Comparison of ENCODE assay signal across 13 cellular contexts in genomic region chr4:3792813-3793212, GRCh38. TPM values are rescaled to one million over a fixed set of nuclear protein-coding genes. Genes with fewer than 3 reads are reported as not detected.
DNase-seq lines count a peak whose midpoint lies in the region; TF ChIP-seq lines count a peak whose summit lies in the region.
"Had no signal": no experiment of that assay in that cellular context is flagged by ENCODE, and none has a peak within 500 bp of the region (broad histone marks: within the 10 kb centered on the region; RNA-seq: fewer than 3 reads in every experiment).

No MANE protein-coding gene starts in this region.

- H3K9me3 Mint-ChIP-seq in HFFc6 (peaks cover 14% of the 10 kb centered on the region; the same call in 1 of the 2 replicates), nephron progenitor cell (peaks cover 31% of the 10 kb centered on the region)

- H3K4me3 Mint-ChIP-seq in HFFc6, result no peak overlapping the region
- H3K4me3 Mint-ChIP-seq in nephron progenitor cell, result no peak overlapping the region
- H3K4me3 Mint-ChIP-seq: T-helper 17 cell had no signal

- TF ChIP-seq CTCF in HFFc6 (IDR thresholded peaks at IDR 0.05) (peak; percentile 65), VCaP (conservative IDR thresholded peaks at IDR 0.05) (peak; percentile 72), nephron progenitor cell (IDR thresholded peaks at IDR 0.05) (peak; percentile 24)

- H3K4me1 Mint-ChIP-seq in HFFc6 (ENCODE audit: low read depth) (no peaks in the 10 kb centered on the region), nephron progenitor cell (peaks cover 13% of the 10 kb centered on the region)
- H3K4me1 Mint-ChIP-seq: T-helper 17 cell had no signal

- intact Hi-C loops in cardiac septum (cut with DNase I), result no loop called here

- H3K27ac Mint-ChIP-seq in HFFc6 (no peak overlapping the region), nephron progenitor cell (no peak overlapping the region)
- H3K27ac Mint-ChIP-seq: T-helper 17 cell had no signal

- H3K36me3 Mint-ChIP-seq in HFFc6 (ENCODE audit: low read depth) (0 out of 2 replicates have a peak, but pooled peaks cover 6% of the 10 kb centered on the region), nephron progenitor cell (ENCODE audit: low read depth) (no peaks in the 10 kb centered on the region)

- H3K27ac ChIP-seq in VCaP, result no peak overlapping the region
- H3K27ac ChIP-seq: Peyer's patch, tibial artery had no signal

- H3K27me3 Mint-ChIP-seq in HFFc6 (ENCODE audit: insufficient read depth), result peaks cover 21% of the 10 kb centered on the region
- H3K27me3 Mint-ChIP-seq in nephron progenitor cell (ENCODE audit: low read depth, poor library complexity), result peaks cover 29% of the 10 kb centered on the region

- DNase-seq in NCI-H1092 treated with DMSO at 0.1 percent for 48 hours (lab: John Stamatoyannopoulos, UW) (peak; percentile 17), NCI-H1092 (lab: John Stamatoyannopoulos, UW) (no peak), HFFc6 (no peak), nephron progenitor cell (peak; percentile 43), occipital lobe (lab: John Stamatoyannopoulos, UW) (no peak), cardiac septum (ENCODE audit: low spot score) (no peak)
- DNase-seq in stimulated activated CD4-positive, alpha-beta T cell treated with anti-CD3 and anti-CD28 coated beads, Interleukin-1b, Interleukin-23, amount 100 ng/mL, for 48 hours, result no peak
- DNase-seq: activated naive CD4-positive, alpha-beta T cell treated with Interleukin-2 at 50 U/mL for 16 hours; NCI-H2081; Peyer's patch; T-helper 17 cell; tibial artery had no signal

RNA-seq across cellular contexts. Expression of gene ADRA2C, which starts 26.6 kb away (rescaled TPM):
- total RNA-seq in HFFc6 (2021; fragmentation: NEBNext Ultra II Directional; extraction: Animal tissue kit (Norgen Biotek cat#: 25700)), result under 1 TPM; 0.23 to 0.43 (median 0.26) TPM
- 2.2 TPM for total RNA-seq in occipital lobe
- 5.4 TPM for total RNA-seq in cardiac septum
- total RNA-seq: T-helper 17 cell had no signal

Comparison
In these comparisons a context has a peak if more than half of its experiments do, and no peak if none do; other contexts are left out.
1. DNase-seq: peak in NCI-H1092 treated with DMSO at 0.1 percent for 48 hours (single experiment) and nephron progenitor cell (single experiment); none in NCI-H1092 (single experiment), HFFc6 (single experiment), occipital lobe (single experiment), stimulated activated CD4-positive, alpha-beta T cell treated with anti-CD3 and anti-CD28 coated beads, Interleukin-1b, Interleukin-23, amount 100 ng/mL, for 48 hours (single experiment) and cardiac septum (single experiment).
2. Peak in every context shown above with its lines, with median percentiles within 50 percentile points of each other: CTCF ChIP-seq.